14 cellular contexts compared by ENCODE assay signal in the genomic region with DNA sequence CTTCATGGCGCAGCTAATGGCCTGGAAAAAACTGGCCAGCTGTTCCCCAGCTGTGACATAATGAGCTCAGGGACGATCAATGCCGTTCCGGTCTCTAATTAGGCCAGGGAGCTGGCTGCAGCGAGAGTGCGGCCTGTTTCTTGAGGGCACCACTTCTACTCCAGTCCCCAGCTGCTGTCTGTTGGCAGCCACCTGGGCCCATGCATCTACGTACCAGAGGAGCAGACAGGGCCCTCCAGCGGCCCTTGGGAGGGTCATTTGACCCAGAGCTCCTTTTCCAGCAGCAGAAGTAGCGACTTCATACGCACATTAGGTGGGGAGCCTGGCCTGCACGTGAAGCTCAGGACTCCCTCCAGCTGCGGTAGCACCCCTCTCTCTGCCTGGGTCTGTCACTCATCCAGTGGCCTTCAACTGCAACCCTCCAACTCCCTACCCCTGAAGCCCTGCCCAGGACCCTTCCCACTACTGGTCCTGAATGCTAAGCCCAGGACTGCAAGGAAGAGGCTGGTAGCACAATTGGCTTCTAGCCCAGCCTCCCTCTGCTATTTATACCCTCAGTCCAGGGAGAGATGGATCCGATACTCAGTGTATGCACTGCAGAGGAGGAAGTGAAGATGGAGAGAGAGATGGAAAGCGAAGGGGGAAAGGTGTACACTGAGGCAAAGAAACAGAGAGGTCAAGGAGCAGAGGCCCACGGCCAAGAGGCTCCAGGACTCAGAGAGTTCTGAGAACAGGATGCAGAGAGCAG. TPM values are rescaled to one million over a fixed set of nuclear protein-coding genes. Genes with fewer than 3 reads are reported as not detected.
DNase-seq lines count a peak whose midpoint lies in the region; ATAC-seq and TF ChIP-seq lines count a peak whose summit lies in the region.
"Had no signal": no experiment of that assay in that cellular context is flagged by ENCODE, and none has a peak within 500 bp of the region (broad histone marks: within the 10 kb centered on the region; RNA-seq: fewer than 3 reads in every experiment).

No MANE protein-coding gene starts in this region.

- H3K9me3 Mint-ChIP-seq in activated naive CD8-positive, alpha-beta T cell treated with anti-CD3 and anti-CD28 coated beads, Interleukin-2, amount 10 ng/mL, durations not matched to agents 7 days and 5 days = no peaks in the 10 kb centered on the region
- H3K9me3 Mint-ChIP-seq in nephron progenitor cell = no peaks in the 10 kb centered on the region
- H3K9me3 Mint-ChIP-seq: naive B cell had no signal

- peaks cover 30% of the 10 kb centered on the region for H3K4me1 Mint-ChIP-seq in activated naive CD8-positive, alpha-beta T cell treated with anti-CD3 and anti-CD28 coated beads, Interleukin-2, amount 10 ng/mL, durations not matched to agents 7 days and 5 days
- peaks cover 69% of the 10 kb centered on the region for H3K4me1 Mint-ChIP-seq in nephron progenitor cell

- no peak for TF ChIP-seq POLR2A in Peyer's patch (IDR thresholded peaks at IDR 0.05)

- peak overlapping the region; percentile 80 for H3K27ac Mint-ChIP-seq in activated naive CD8-positive, alpha-beta T cell treated with anti-CD3 and anti-CD28 coated beads, Interleukin-2, amount 10 ng/mL, durations not matched to agents 7 days and 5 days
- peak overlapping the region; percentile 24 for H3K27ac Mint-ChIP-seq in nephron progenitor cell

- no peaks in the 10 kb centered on the region for H3K36me3 ChIP-seq in Peyer's patch
- H3K36me3 ChIP-seq: heart left ventricle, vagina had no signal

- peak overlapping the region; percentile 45 for H3K4me3 Mint-ChIP-seq in activated naive CD8-positive, alpha-beta T cell treated with anti-CD3 and anti-CD28 coated beads, Interleukin-2, amount 10 ng/mL, durations not matched to agents 7 days and 5 days
- H3K4me3 Mint-ChIP-seq in nephron progenitor cell = peak overlapping the region; percentile 47
- H3K4me3 Mint-ChIP-seq: naive B cell had no signal

- H3K36me3 Mint-ChIP-seq in activated naive CD8-positive, alpha-beta T cell treated with anti-CD3 and anti-CD28 coated beads, Interleukin-2, amount 10 ng/mL, durations not matched to agents 7 days and 5 days = no peaks in the 10 kb centered on the region
- H3K36me3 Mint-ChIP-seq in nephron progenitor cell (ENCODE audit: low read depth) = no peaks in the 10 kb centered on the region
- H3K36me3 Mint-ChIP-seq: naive B cell had no signal

- no peak overlapping the region for H3K4me3 ChIP-seq in Peyer's patch
- H3K4me3 ChIP-seq: heart left ventricle, vagina had no signal

- peak; percentile 34 for DNase-seq in COR-L47 (lab: John Stamatoyannopoulos, UW)
- peak; percentile 73 for DNase-seq in NCI-H2029 (lab: John Stamatoyannopoulos, UW)
- no peak for DNase-seq in activated naive CD8-positive, alpha-beta T cell treated with anti-CD3 and anti-CD28 coated beads, Interleukin-2, amount 10 ng/mL, durations not matched to agents 7 days and 5 days
- DNase-seq in nephron progenitor cell = peak; percentile 43
- no peak for DNase-seq in Peyer's patch
- DNase-seq: central memory CD4-positive, alpha-beta T cell; heart left ventricle; naive B cell had no signal

- POLR2A ChIA-PET in activated naive CD8-positive, alpha-beta T cell treated with anti-CD3 and anti-CD28 coated beads, Interleukin-2, amount 10 ng/mL, durations not matched to agents 7 days and 5 days (lab: Charles Lee) = interaction anchor here (0.6 to 9.6 kb wide), 6 partner anchors 17 to 248 kb away, joined by 3 to 212 read pairs (median 7); a partner anchor contains a TSS

- no peaks in the 10 kb centered on the region for H3K9me3 ChIP-seq in Peyer's patch
- H3K9me3 ChIP-seq: heart left ventricle, vagina had no signal

- H3K27me3 ChIP-seq in Peyer's patch = no peaks in the 10 kb centered on the region
- H3K27me3 ChIP-seq: heart left ventricle, vagina had no signal

- peak overlapping the region in 1 of 4 donors; percentile 17 for H3K27ac ChIP-seq in Peyer's patch
- H3K27ac ChIP-seq: vagina had no signal

- peaks cover 0 to 10% (median 6%) of the 10 kb centered on the region in 4 donors for H3K4me1 ChIP-seq in Peyer's patch

- peak; percentile 12 for ATAC-seq in activated naive CD8-positive, alpha-beta T cell treated with anti-CD3 and anti-CD28 coated beads, Interleukin-2, amount 10 ng/mL, durations not matched to agents 7 days and 5 days (ENCODE audit: low read depth)
- ATAC-seq in HG02759 (IDR thresholded peaks at IDR 0.05; ENCODE audit: unreplicated experiment) (no peak), GM21381 (IDR thresholded peaks at IDR 0.05; ENCODE audit: unreplicated experiment) (no peak), GM21576 (IDR thresholded peaks at IDR 0.05; ENCODE audit: unreplicated experiment) (no peak)

- peaks cover 7% of the 10 kb centered on the region for H3K27me3 Mint-ChIP-seq in activated naive CD8-positive, alpha-beta T cell treated with anti-CD3 and anti-CD28 coated beads, Interleukin-2, amount 10 ng/mL, durations not matched to agents 7 days and 5 days
- H3K27me3 Mint-ChIP-seq in nephron progenitor cell (ENCODE audit: low read depth, poor library complexity) = peaks cover 22% of the 10 kb centered on the region

- no peak for TF ChIP-seq CTCF in nephron progenitor cell (IDR thresholded peaks at IDR 0.05)
- no peak for TF ChIP-seq CTCF in Peyer's patch (IDR thresholded peaks at IDR 0.05)

RNA-seq across cellular contexts. Expression of a gene that starts 9.0 kb away (rescaled TPM):
- total RNA-seq in activated naive CD8-positive, alpha-beta T cell treated with anti-CD3 and anti-CD28 coated beads, Interleukin-2, amount 10 ng/mL, durations not matched to agents 7 days and 5 days = under 1 TPM in 1 of 2 experiments, not detected in 1; 0.39 TPM
- total RNA-seq in Peyer's patch = under 1 TPM in 1 of 4 donors, not detected in 3; 0.40 TPM
- total RNA-seq: HT-29, OCI-LY7, vagina had no signal

RNA-seq across cellular contexts. Expression of a gene that starts 17.8 kb away (rescaled TPM):
- total RNA-seq in activated naive CD8-positive, alpha-beta T cell treated with anti-CD3 and anti-CD28 coated beads, Interleukin-2, amount 10 ng/mL, durations not matched to agents 7 days and 5 days = 1 to 10 TPM; 8.0 to 8.2 TPM
- 1 to 10 TPM; 4.1 to 6.8 (median 5.8) TPM for total RNA-seq in Peyer's patch

RNA-seq across cellular contexts. Expression of a gene that starts 21.1 kb away (rescaled TPM):
- total RNA-seq in activated naive CD8-positive, alpha-beta T cell treated with anti-CD3 and anti-CD28 coated beads, Interleukin-2, amount 10 ng/mL, durations not matched to agents 7 days and 5 days = 1 to 10 TPM; 8.2 to 9.4 TPM
- total RNA-seq in Peyer's patch = 1 to 10 TPM; 2.5 to 7.4 (median 5.0) TPM

RNA-seq across cellular contexts. Expression of a gene that starts 36.7 kb away (rescaled TPM):
- 10 to 100 TPM; 24.3 to 25.1 TPM for total RNA-seq in activated naive CD8-positive, alpha-beta T cell treated with anti-CD3 and anti-CD28 coated beads, Interleukin-2, amount 10 ng/mL, durations not matched to agents 7 days and 5 days
- 10 to 100 TPM in 3 of 4 donors, 1 to 10 TPM in 1; 1.7 to 24.0 (median 20.9) TPM for total RNA-seq in Peyer's patch

RNA-seq across cellular contexts. Expression of a gene that starts 46.9 kb away (rescaled TPM):
- total RNA-seq in activated naive CD8-positive, alpha-beta T cell treated with anti-CD3 and anti-CD28 coated beads, Interleukin-2, amount 10 ng/mL, durations not matched to agents 7 days and 5 days = 10 to 100 TPM; 10.4 to 12.4 TPM
- total RNA-seq in Peyer's patch = 10 to 100 TPM in 1 of 4 donors, 1 to 10 TPM in 3; 2.3 to 12.7 (median 7.3) TPM

Comparison
In these comparisons a context has a peak if more than half of its experiments do, and no peak if none do; other contexts are left out.
1. DNase-seq: peak in COR-L47 (single experiment), NCI-H2029 (single experiment) and nephron progenitor cell (single experiment); none in activated naive CD8-positive, alpha-beta T cell treated with anti-CD3 and anti-CD28 coated beads, Interleukin-2, amount 10 ng/mL, durations not matched to agents 7 days and 5 days (single experiment) and Peyer's patch (0 of 3).